8 cellular contexts compared by ENCODE assay signal in genomic region chr6:53359088-53359842, GRCh38. TPM values are rescaled to one million over a fixed set of nuclear protein-coding genes. Genes with fewer than 3 reads are reported as not detected.
DNase-seq lines count a peak whose midpoint lies in the region; ATAC-seq and TF ChIP-seq lines count a peak whose summit lies in the region.

No MANE protein-coding gene starts in this region.

- DNase-seq in DMS 273 treated with DMSO at 0.1 percent for 48 hours (lab: John Stamatoyannopoulos, UW): peak; percentile 78
- DNase-seq in activated T-cell treated with anti-CD3 and anti-CD28 coated beads, Interleukin-2, amount 50 U/mL, for 1 hour: peak; percentile 90
- DNase-seq in epithelial cell of prostate (ENCODE audit: low read depth, low spot score): peak; percentile 56
- peak; percentile 95 for DNase-seq in mucosa of gallbladder (ENCODE audit: low spot score)
- DNase-seq in stimulated activated CD8-positive, alpha-beta memory T cell treated with anti-CD3 and anti-CD28 coated beads, Interleukin-4, amount 100 ng/mL, for 1 hour (ENCODE audit: low read depth in 2 of 2, low spot score in 1 of 2): peak; percentile 66 to 75

- peak; percentile 96 for ATAC-seq in GM21515 (IDR thresholded peaks at IDR 0.05; ENCODE audit: unreplicated experiment)

- H3K36me3 ChIP-seq in HUES64 (ENCODE audit: insufficient read depth, low read length): no peaks in the 10 kb centered on the region
- H3K36me3 ChIP-seq in OCI-LY3 (replicated peaks; ENCODE audit: low read depth, low read length): no peaks in the 10 kb centered on the region

- H3K27me3 ChIP-seq in HUES64 (ENCODE audit: insufficient read depth, low read length) (peaks cover 16% of the 10 kb centered on the region; the same call in 1 of the 2 replicates), OCI-LY3 (ENCODE audit: low read depth, low read length) (peaks cover 22% of the 10 kb centered on the region)

- no peak for TF ChIP-seq CTCF in OCI-LY3 (IDR thresholded peaks at IDR 0.05; ENCODE audit: low read depth, low read length)

- H3K9ac ChIP-seq in HUES64 (ENCODE audit: low read depth, low read length): peak overlapping the region; percentile 88
- H3K9ac ChIP-seq in OCI-LY3 (ENCODE audit: low read length): peak overlapping the region; percentile 96

- H3K9me3 ChIP-seq in HUES64 (ENCODE audit: insufficient read depth, low read depth, low read length) (peaks cover 5% of the 10 kb centered on the region; the same call in 1 of the 2 replicates), OCI-LY3 (ENCODE audit: insufficient read depth, low read length) (no peaks in the 10 kb centered on the region)

- peak overlapping the region; percentile 89 for H3K4me2 ChIP-seq in OCI-LY3 (ENCODE audit: low read length)

- under 1% methylated on average over 74 of the region's 74 CpGs for WGBS in HUES64

- H3K27ac ChIP-seq in HUES64 (ENCODE audit: low read depth, low read length) (peak overlapping the region; percentile 83), OCI-LY3 (ENCODE audit: low read length) (peak overlapping the region; percentile 74), epithelial cell of prostate (peak overlapping the region; percentile 79)

- no peaks in the 10 kb centered on the region for H3K79me2 ChIP-seq in OCI-LY3 (ENCODE audit: low read length)

- peaks cover 19% of the 10 kb centered on the region for H3K4me1 ChIP-seq in HUES64 (ENCODE audit: insufficient read depth, low read length)
- H3K4me1 ChIP-seq in OCI-LY3 (ENCODE audit: low read length): peaks cover 21% of the 10 kb centered on the region

- peak overlapping the region; percentile 68 for H3K4me3 ChIP-seq in HUES64 (ENCODE audit: low read length)
- H3K4me3 ChIP-seq in OCI-LY3 (ENCODE audit: low read length): peak overlapping the region; percentile 78

- H2AFZ ChIP-seq in OCI-LY3 (ENCODE audit: low read depth, low read length): peak overlapping the region; percentile 34

- no peaks in the 10 kb centered on the region for H4K20me1 ChIP-seq in OCI-LY3 (ENCODE audit: insufficient read depth, low read length)

RNA-seq across cellular contexts. Expression of gene ELOVL5, which starts 10.5 kb away (rescaled TPM):
- polyA plus RNA-seq in HUES64 (2013, experiment 1 of 2): 116 TPM
- polyA plus RNA-seq in HUES64 (2013, experiment 2 of 2): 138 TPM
- 83.3 TPM for total RNA-seq in mucosa of gallbladder

Comparison
In these comparisons a context has a peak if more than half of its experiments do, and no peak if none do; other contexts are left out.
1. Peak in every context shown above with its lines: DNase-seq, ATAC-seq, H3K4me3 ChIP-seq and H3K27ac ChIP-seq.